ENCODE assay signal across 18 cellular contexts in the genomic region with DNA sequence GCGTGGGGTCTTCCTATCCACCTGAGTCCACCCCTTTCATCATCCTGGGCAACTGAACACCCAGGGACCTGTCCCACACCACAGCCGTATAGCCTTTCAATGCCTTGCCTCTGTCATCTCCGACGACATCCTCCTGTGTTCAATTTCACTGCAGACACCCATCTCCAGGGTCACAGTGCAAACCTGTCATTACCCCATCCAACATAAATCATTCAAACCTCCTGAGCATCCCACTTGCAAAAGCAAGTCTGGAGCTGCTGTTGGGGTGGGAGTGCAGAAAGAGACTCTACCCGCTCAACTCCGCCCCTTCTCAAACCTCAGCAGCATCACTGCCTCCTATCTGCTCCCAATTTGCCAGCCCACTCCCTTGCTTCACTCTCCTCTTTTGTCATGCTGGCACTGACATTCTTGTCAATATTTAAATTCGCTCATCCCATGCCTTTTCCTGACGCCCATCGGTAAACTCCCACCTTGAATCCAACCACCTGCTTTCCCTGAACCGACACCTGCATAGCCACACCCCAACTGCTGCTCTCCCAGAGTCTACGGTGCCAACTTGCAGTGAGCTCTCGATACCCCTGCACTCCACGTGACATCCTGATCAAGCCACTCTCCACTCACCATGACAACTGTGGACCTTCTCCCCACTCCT. TPM values are rescaled to one million over a fixed set of nuclear protein-coding genes. Genes with fewer than 3 reads are reported as not detected.
A peak's percentile ranks its signal among the peaks of the same experiment; 100 is the strongest.
DNase-seq lines count a peak whose midpoint lies in the region; ATAC-seq and TF ChIP-seq lines count a peak whose summit lies in the region.
"Had no signal": no experiment of that assay in that cellular context is flagged by ENCODE, and none has a peak within 500 bp of the region (broad histone marks: within the 10 kb centered on the region; RNA-seq: fewer than 3 reads in every experiment).

No MANE protein-coding gene starts in this region.

- peaks cover 87% of the 10 kb centered on the region for H3K36me3 Mint-ChIP-seq in effector memory CD8-positive, alpha-beta T cell (ENCODE audit: insufficient read depth)
- peaks cover 37% of the 10 kb centered on the region for H3K36me3 Mint-ChIP-seq in Calu3 (ENCODE audit: insufficient read depth, unreplicated experiment)
- H3K36me3 Mint-ChIP-seq: IgD-negative memory B cell had no signal

- BruUV-seq in Panc1 (replicated peaks; lab: Mats Ljungman, UMichigan) (no TSS peak), Calu3 (replicated peaks; lab: Mats Ljungman, UMichigan) (no TSS peak)

- no peaks in the 10 kb centered on the region; the same call in 1 of the 2 replicates for H3K4me1 ChIP-seq in Panc1 (ENCODE audit: control insufficient read depth, insufficient read depth, low read length)
- H3K4me1 ChIP-seq in psoas muscle: peaks cover 36% of the 10 kb centered on the region

- peaks cover 8 to 21% of the 10 kb centered on the region in 2 donors for H3K4me1 Mint-ChIP-seq in effector memory CD8-positive, alpha-beta T cell (ENCODE audit: low read depth in 2 of 2)
- H3K4me1 Mint-ChIP-seq in Calu3 (ENCODE audit: low read depth, unreplicated experiment): no peaks in the 10 kb centered on the region

- no peaks in the 10 kb centered on the region for H3K27me3 ChIP-seq in Panc1 (ENCODE audit: control insufficient read depth, insufficient read depth, low read length)
- no peaks in the 10 kb centered on the region for H3K27me3 ChIP-seq in psoas muscle (ENCODE audit: insufficient read depth in 3 of 3, low read length in 2 of 3)
- H3K27me3 ChIP-seq: vagina had no signal

- peak overlapping the region; percentile 49 to 79 for H3K27ac Mint-ChIP-seq in effector memory CD8-positive, alpha-beta T cell
- H3K27ac Mint-ChIP-seq in Calu3 (ENCODE audit: unreplicated experiment): no peak overlapping the region

- WGBS in psoas muscle, 3 donors: 91 to 94% (median 91%) methylated on average over 13 of the region's 13 CpGs

- H3K4me3 Mint-ChIP-seq in effector memory CD8-positive, alpha-beta T cell: no peak overlapping the region
- no peak overlapping the region for H3K4me3 Mint-ChIP-seq in Calu3 (ENCODE audit: low read depth, unreplicated experiment)

- TF ChIP-seq CTCF in Panc1 (IDR thresholded peaks at IDR 0.05): no peak
- TF ChIP-seq CTCF in psoas muscle (IDR thresholded peaks at IDR 0.05): no peak
- no peak for TF ChIP-seq CTCF in Calu3 (IDR thresholded peaks at IDR 0.05; ENCODE audit: unreplicated experiment)

- peaks cover 7% of the 10 kb centered on the region for H3K36me3 ChIP-seq in Panc1 (ENCODE audit: control insufficient read depth, insufficient read depth, low read length)
- peaks cover 5 to 88% of the 10 kb centered on the region in 2 donors for H3K36me3 ChIP-seq in psoas muscle (ENCODE audit: insufficient read depth in 1 of 2, low read depth in 1 of 2)

- ATAC-seq in Panc1: 0 out of 2 replicates have a peak, but pooled peaks have one; percentile 10
- no peak for ATAC-seq in effector memory CD8-positive, alpha-beta T cell (replicated peaks)
- no peak for ATAC-seq in psoas muscle
- ATAC-seq: right cardiac atrium had no signal

- no peaks in the 10 kb centered on the region for H3K9me3 Mint-ChIP-seq in effector memory CD8-positive, alpha-beta T cell
- no peaks in the 10 kb centered on the region for H3K9me3 Mint-ChIP-seq in Calu3 (ENCODE audit: low read depth, unreplicated experiment)
- H3K9me3 Mint-ChIP-seq: IgD-negative memory B cell had no signal

- H3K27ac ChIP-seq in Panc1 (ENCODE audit: low read length) (no peak overlapping the region), psoas muscle (peak overlapping the region; percentile 40)
- H3K27ac ChIP-seq: C4-2B had no signal

- H3K4me3 ChIP-seq in Panc1 (ENCODE audit: low read depth in 2 of 2, low read length in 2 of 2) (no peak overlapping the region), psoas muscle (no peak overlapping the region)
- H3K4me3 ChIP-seq: vagina had no signal

- POLR2A ChIA-PET in Panc1 (lab: Charles Lee): no interaction called here

- intact Hi-C loops in Panc1 (cut with micrococcal nuclease; ENCODE audit: unreplicated experiment) (no loop called here), psoas muscle (cut with DNase I) (loop anchor here (5.0 kb wide), 2 partner anchors 44 to 84 kb away; no protein-coding TSS in a partner anchor), Calu3 (cut with micrococcal nuclease; ENCODE audit: unreplicated experiment) (no loop called here)

- no peaks in the 10 kb centered on the region for H3K27me3 Mint-ChIP-seq in effector memory CD8-positive, alpha-beta T cell
- H3K27me3 Mint-ChIP-seq in Calu3 (ENCODE audit: unreplicated experiment): no peaks in the 10 kb centered on the region
- H3K27me3 Mint-ChIP-seq: IgD-negative memory B cell had no signal

- in situ Hi-C loops in Panc1 (cut with HindIII; ENCODE audit: low pct_unique_long_range_greater_than_20kb, low sequenced_read_pairs): no loop called here

- peak; percentile 85 for DNase-seq in DMS153 (lab: John Stamatoyannopoulos, UW)
- DNase-seq in Panc1 (ENCODE audit: low read depth, low spot score): no peak
- DNase-seq in effector memory CD8-positive, alpha-beta T cell: no peak
- DNase-seq in psoas muscle: no peak
- no peak for DNase-seq in NCI-H524 (lab: John Stamatoyannopoulos, UW)
- DNase-seq in NCI-H146 (lab: John Stamatoyannopoulos, UW): no peak
- no peak for DNase-seq in Calu3
- DNase-seq: activated CD4-positive, alpha-beta T cell treated with anti-CD3 and anti-CD28 coated beads, Interleukin-2, amount 50 U/mL, for 4 hours; activated gamma-delta T cell treated with Interleukin-2 at 50 U/mL for 16 hours; H7; left cardiac atrium; NCI-H774; right cardiac atrium; RPMI8226; stimulated activated CD4-positive, alpha-beta T cell treated with anti-CD3 and anti-CD28 coated beads, Interleukin-4, amount 100 ng/mL, for 1 hour had no signal

- H3K9me3 ChIP-seq in Panc1 (ENCODE audit: control insufficient read depth, insufficient read depth, low read depth, low read length): no peaks in the 10 kb centered on the region
- H3K9me3 ChIP-seq in psoas muscle: no peaks in the 10 kb centered on the region
- H3K9me3 ChIP-seq: vagina had no signal

- CTCF ChIA-PET in Panc1 (lab: Charles Lee): no interaction called here
- CTCF ChIA-PET in Calu3 (lab: Charles Lee): no interaction called here

RNA-seq across cellular contexts. Expression of a gene that starts 37.0 kb away (rescaled TPM):
- total RNA-seq in Panc1 (2021; ENCODE audit: unreplicated experiment): 51.5 TPM
- 23.5 TPM for polyA plus RNA-seq in Panc1 (2012; ENCODE audit: insufficient read length)
- 10 to 100 TPM; 41.7 to 91.5 (median 51.3) TPM for total RNA-seq in psoas muscle
- polyA plus RNA-seq in psoas muscle: 10 to 100 TPM; 13.4 to 35.1 (median 17.0) TPM
- 57.6 and 61.3 TPM in 2 replicates for total RNA-seq in Calu3 (2022)

RNA-seq across cellular contexts. Expression of a gene that starts 44.0 kb away (rescaled TPM):
- total RNA-seq in Panc1 (2021; ENCODE audit: unreplicated experiment) (99.1 TPM), psoas muscle (10 to 100 TPM in 3 of 4 donors, 1 to 10 TPM in 1; 7.9 to 17.0 (median 11.5) TPM), Calu3 (2022) (66.0 and 71.1 TPM in 2 replicates)
- 56.6 TPM for polyA plus RNA-seq in Panc1 (2012; ENCODE audit: insufficient read length)
- polyA plus RNA-seq in psoas muscle: 10 to 100 TPM in 1 of 3 donors, 1 to 10 TPM in 2; 6.6 to 14.6 (median 7.3) TPM

Comparison
In these comparisons a context has a peak if more than half of its experiments do, and no peak if none do; other contexts are left out.
1. intact Hi-C loops: an anchor here in psoas muscle (5.0 kb wide); none called in Panc1 and Calu3.